Comparison of ENCODE assay signal across 26 cellular contexts in genomic region chr5:119953474-119953873, GRCh38.
"Had no signal": no experiment of that assay in that cellular context is flagged by ENCODE, and none has a peak within 500 bp of the region (broad histone marks: within the 10 kb centered on the region; RNA-seq: fewer than 3 reads in every experiment).

No MANE protein-coding gene starts in this region.

- H3K27ac ChIP-seq: stomach, suprapubic skin, testis, thoracic aorta, thyroid gland, tibial artery, tibial nerve, transverse colon, upper lobe of left lung, upper lobe of right lung, vagina had no signal

- ATAC-seq: stimulated activated effector memory CD8-positive, alpha-beta T cell treated with anti-CD3 and anti-CD28 coated beads, Interleukin-12 subunit alpha, Interleukin-12 subunit beta, amount 100 ng/mL, for 72 hours; stimulated activated memory B cell treated with anti-CD40 and anti-IgM and Interleukin-4, amounts not matched to agents 10 μg/mL and 1 μg/mL and 100 μg/mL, for 72 hours; stimulated activated naive B cell treated with anti-CD40 and anti-IgM and Interleukin-4, amounts not matched to agents 10 μg/mL and 1 μg/mL and 100 μg/mL, for 72 hours; stimulated activated naive CD8-positive, alpha-beta T cell treated with anti-CD3 and anti-CD28 coated beads, Interleukin-15, amount 100 ng/mL, for 72 hours; stimulated activated naive CD8-positive, alpha-beta T cell treated with anti-CD3 and anti-CD28 coated beads, Interleukin-15, Interleukin-2, amounts not matched to agents 100 U/mL and 50 U/mL, for 24 hours; upper lobe of right lung had no signal

- H3K9me3 ChIP-seq: suprapubic skin, testis, thoracic aorta, thyroid gland, tibial artery, tibial nerve, transverse colon, upper lobe of left lung, upper lobe of right lung, vagina had no signal

- DNase-seq: stimulated activated CD4-positive, alpha-beta T cell treated with anti-CD3 and anti-CD28 coated beads, Interleukin-2, amount 100 ng/mL, for 48 hours; stimulated activated CD4-positive, alpha-beta T cell treated with anti-CD3 and anti-CD28 coated beads, Interleukin-4, amount 100 ng/mL, for 1 hour; stimulated activated CD4-positive, alpha-beta T cell treated with anti-CD3 and anti-CD28 coated beads, Interleukin-4, amount 100 ng/mL, for 24 hours; stimulated activated CD4-positive, alpha-beta T cell treated with anti-CD3 and anti-CD28 coated beads, Interleukin-4, amount 100 ng/mL, for 4 hours; stimulated activated CD8-positive, alpha-beta memory T cell treated with anti-CD3 and anti-CD28 coated beads, Interleukin-4, amount 100 ng/mL, for 48 hours; stimulated activated naive B cell treated with anti-CD40 and anti-IgM and Interleukin-4, amounts not matched to agents 10 μg/mL and 1 μg/mL and 100 μg/mL, for 72 hours; stimulated activated naive CD4-positive, alpha-beta T cell; stimulated activated naive CD4-positive, alpha-beta T cell treated with Interleukin-2 at 50 U/mL for 16 hours; stimulated activated naive CD8-positive, alpha-beta T cell treated with anti-CD3 and anti-CD28 coated beads, Interleukin-15, amount 100 ng/mL, for 72 hours; stimulated activated naive CD8-positive, alpha-beta T cell treated with anti-CD3 and anti-CD28 coated beads, Interleukin-15, Interleukin-2, amounts not matched to agents 100 U/mL and 50 U/mL, for 24 hours; stomach; substantia nigra; testis; thyroid gland; tibial artery; transverse colon; trophoblast cell; upper lobe of left lung; upper lobe of right lung had no signal

- H3K4me1 ChIP-seq: suprapubic skin, testis, thyroid gland, tibial nerve, upper lobe of left lung, upper lobe of right lung, vagina had no signal

- FAIRE-seq: urothelium cell line had no signal

- H3K4me3 ChIP-seq: stomach, suprapubic skin, testis, thoracic aorta, thyroid gland, tibial artery, tibial nerve, transverse colon, upper lobe of left lung, upper lobe of right lung, vagina had no signal

- H3K27me3 ChIP-seq: stomach, suprapubic skin, testis, thyroid gland, tibial artery, tibial nerve, transverse colon, upper lobe of left lung, upper lobe of right lung, vagina had no signal

- H3K36me3 ChIP-seq: stomach, suprapubic skin, thoracic aorta, thyroid gland, tibial artery, tibial nerve, transverse colon, upper lobe of left lung, upper lobe of right lung, vagina had no signal
